8 cellular contexts compared by ENCODE assay signal in genomic region chr13:97433727-97434416, GRCh38. TPM values are rescaled to one million over a fixed set of nuclear protein-coding genes. Genes with fewer than 3 reads are reported as not detected.
A peak's percentile ranks its signal among the peaks of the same experiment; 100 is the strongest.
DNase-seq lines count a peak whose midpoint lies in the region; ATAC-seq and TF ChIP-seq lines count a peak whose summit lies in the region.

TSS of gene RAP2A (plus strand) at chr13:97434169. CDS start at chr13:97434471, 302 bp downstream.

- in situ Hi-C loops in GM23248 (cut with MboI) = no loop called here

- H3K4me3 Mint-ChIP-seq in naive thymus-derived CD8-positive, alpha-beta T cell = peak within 1 kb of the TSS; percentile 91 to 99 (median 96)
- peak within 1 kb of the TSS; percentile 91 to 93 for H3K4me3 Mint-ChIP-seq in stimulated activated naive B cell treated with anti-CD40 and anti-IgM and Interleukin-4, amounts not matched to agents 10 μg/mL and 1 μg/mL and 100 μg/mL, for 72 hours

- no peaks in the 10 kb centered on the region for H3K36me3 Mint-ChIP-seq in naive thymus-derived CD8-positive, alpha-beta T cell
- no peaks in the 10 kb centered on the region for H3K36me3 Mint-ChIP-seq in stimulated activated naive B cell treated with anti-CD40 and anti-IgM and Interleukin-4, amounts not matched to agents 10 μg/mL and 1 μg/mL and 100 μg/mL, for 72 hours

- H3K36me3 ChIP-seq in GM23248 (ENCODE audit: low read depth) (no peaks in the 10 kb centered on the region), fibroblast of lung (ENCODE audit: control insufficient read depth, insufficient read depth, low read length) (peaks cover 3% of the 10 kb centered on the region)

- no peaks in the 10 kb centered on the region for H3K9me2 ChIP-seq in GM23248 (ENCODE audit: insufficient read depth)

- peak within 1 kb of the TSS; percentile 100 for H3K27ac ChIP-seq in GM23248
- H3K27ac ChIP-seq in fibroblast of lung (ENCODE audit: insufficient read depth, low read length) = peak within 1 kb of the TSS; percentile 100

- H3K9me3 Mint-ChIP-seq in naive thymus-derived CD8-positive, alpha-beta T cell = no peaks in the 10 kb centered on the region
- no peaks in the 10 kb centered on the region for H3K9me3 Mint-ChIP-seq in stimulated activated naive B cell treated with anti-CD40 and anti-IgM and Interleukin-4, amounts not matched to agents 10 μg/mL and 1 μg/mL and 100 μg/mL, for 72 hours

- WGBS in GM23248 (ENCODE audit: low coverage in 1 of 2, low lambda C conversion rate in 2 of 2, missing lambda C conversion rate in 2 of 2), 2 experiments = 0 to 1% methylated on average over 23 to 80 of the region's 97 CpGs

- H3K4me1 ChIP-seq in GM23248 (ENCODE audit: insufficient read depth) (peaks cover 35% of the 10 kb centered on the region), fibroblast of lung (ENCODE audit: control insufficient read depth, extremely low read depth, insufficient read depth, low read length) (no peaks in the 10 kb centered on the region)

- H3F3A ChIP-seq in GM23248 (ENCODE audit: insufficient read depth) = peaks cover 11% of the 10 kb centered on the region; the same call in 1 of the 2 replicates

- peak; percentile 62 for ATAC-seq in naive thymus-derived CD8-positive, alpha-beta T cell
- peak; percentile 68 to 74 for ATAC-seq in stimulated activated naive B cell treated with anti-CD40 and anti-IgM and Interleukin-4, amounts not matched to agents 10 μg/mL and 1 μg/mL and 100 μg/mL, for 72 hours (replicated peaks)

- H3K27ac Mint-ChIP-seq in naive thymus-derived CD8-positive, alpha-beta T cell = peak within 1 kb of the TSS; percentile 94 to 100 (median 99)
- H3K27ac Mint-ChIP-seq in stimulated activated naive B cell treated with anti-CD40 and anti-IgM and Interleukin-4, amounts not matched to agents 10 μg/mL and 1 μg/mL and 100 μg/mL, for 72 hours = peak within 1 kb of the TSS; percentile 97

- H3K4me3 ChIP-seq in GM23248 (peak within 1 kb of the TSS; percentile 99), fibroblast of lung (replicated peaks in 1 of 4; ENCODE audit: control extremely low read depth in 1 of 4, insufficient read depth in 1 of 4, low read depth in 3 of 4, low read length in 4 of 4) (peak within 1 kb of the TSS; percentile 85 to 94 (median 91))

- peak within 1 kb of the TSS; percentile 100 for H3K9ac ChIP-seq in GM23248
- H3K9ac ChIP-seq in fibroblast of lung (ENCODE audit: insufficient read depth, low read length) = peak within 1 kb of the TSS; percentile 97

- H3K4me1 Mint-ChIP-seq in naive thymus-derived CD8-positive, alpha-beta T cell = peaks cover 14 to 40% (median 32%) of the 10 kb centered on the region in 4 donors
- peaks cover 8 to 19% of the 10 kb centered on the region in 2 donors for H3K4me1 Mint-ChIP-seq in stimulated activated naive B cell treated with anti-CD40 and anti-IgM and Interleukin-4, amounts not matched to agents 10 μg/mL and 1 μg/mL and 100 μg/mL, for 72 hours

- POLR2A ChIA-PET in naive thymus-derived CD8-positive, alpha-beta T cell (lab: Charles Lee) = interaction anchor here (0.7 to 1.9 kb wide), 15 partner anchors 26 to 1757 kb away, joined by 3 to 20 read pairs (median 4); partner anchors contain the start of genes DNAJC3 and MBNL2

- H3K9me3 ChIP-seq in GM23248 (ENCODE audit: low read depth) (no peaks in the 10 kb centered on the region), fibroblast of lung (ENCODE audit: control insufficient read depth, insufficient read depth, low read depth, low read length) (no peaks in the 10 kb centered on the region)

- TF ChIP-seq CTCF in fibroblast of lung (conservative IDR thresholded peaks at IDR 0.05 in 1 of 2, IDR thresholded peaks at IDR 0.05 in 1 of 2; ENCODE audit: low read depth in 1 of 2, low read length in 2 of 2) = no peak

- H4K20me1 ChIP-seq in GM23248 (ENCODE audit: insufficient read depth) (no peaks in the 10 kb centered on the region), fibroblast of lung (ENCODE audit: control insufficient read depth, extremely low read depth, insufficient read depth, low read length) (no peaks in the 10 kb centered on the region)

- DNase-seq in DMS79 (lab: John Stamatoyannopoulos, UW) (peak; percentile 85), GM23248 (peak; percentile 96), Kasumi-1 (lab: John Stamatoyannopoulos, UW) (peak; percentile 67 to 78), RPMI8226 (peak; percentile 85), fibroblast of lung (ENCODE audit: low read depth in 2 of 2) (peak; percentile 88 to 93)
- DNase-seq in activated T-helper 1 cell treated with anti-CD3 and anti-CD28 coated beads, Interleukin-2, amount 50 U/mL, for 16 hours (ENCODE audit: low read depth in 1 of 2, low spot score in 1 of 2) = peak; percentile 78 to 84
- peak; percentile 84 to 96 (median 90) for DNase-seq in naive thymus-derived CD8-positive, alpha-beta T cell
- peak; percentile 88 for DNase-seq in stimulated activated naive B cell treated with anti-CD40 and anti-IgM and Interleukin-4, amounts not matched to agents 10 μg/mL and 1 μg/mL and 100 μg/mL, for 72 hours

- peak within 1 kb of the TSS; percentile 97 for H2AFZ ChIP-seq in GM23248
- H2AFZ ChIP-seq in fibroblast of lung (ENCODE audit: low read length) = peak within 1 kb of the TSS; percentile 87

- peaks cover 44% of the 10 kb centered on the region for H3K79me2 ChIP-seq in GM23248 (ENCODE audit: insufficient read depth)
- peaks cover 35% of the 10 kb centered on the region for H3K79me2 ChIP-seq in fibroblast of lung (ENCODE audit: control insufficient read depth, insufficient read depth, low read length)

- H3K27me3 ChIP-seq in GM23248 (replicated peaks; ENCODE audit: insufficient read depth) = no peaks in the 10 kb centered on the region
- no peaks in the 10 kb centered on the region for H3K27me3 ChIP-seq in fibroblast of lung (ENCODE audit: control insufficient read depth, insufficient read depth, low read length)

- H3K27me3 Mint-ChIP-seq in naive thymus-derived CD8-positive, alpha-beta T cell = peaks cover 0 to 11% (median 3%) of the 10 kb centered on the region in 5 donors
- no peaks in the 10 kb centered on the region for H3K27me3 Mint-ChIP-seq in stimulated activated naive B cell treated with anti-CD40 and anti-IgM and Interleukin-4, amounts not matched to agents 10 μg/mL and 1 μg/mL and 100 μg/mL, for 72 hours

- H3K4me2 ChIP-seq in GM23248 (ENCODE audit: unreplicated experiment) (peak within 1 kb of the TSS; percentile 99), fibroblast of lung (ENCODE audit: extremely low read depth, insufficient read depth, low read length) (peak within 1 kb of the TSS; percentile 98)

RNA-seq across cellular contexts. Expression of gene RAP2A, which starts in this region (rescaled TPM):
- total RNA-seq in GM23248 (2014; rRNA removed; shearing (Covaris generic)) = 22.3 and 23.9 TPM in 2 replicates
- polyA plus RNA-seq in GM23248 (2016; fragmentation: Nextera tagmentation; extraction: Ambion mirVana) (3.4 and 3.8 TPM in 2 replicates), fibroblast of lung (14.8 and 31.4 TPM in 2 replicates)
- 29.8 and 35.0 TPM in 2 replicates for total RNA-seq in fibroblast of lung
- polyA plus RNA-seq in fibroblast of lung (2012) = 15.6 and 28.8 TPM in 2 replicates
- 25.7 and 41.0 TPM in 2 replicates for polyA minus RNA-seq in fibroblast of lung (ENCODE audit: low replicate concordance)
- total RNA-seq in naive thymus-derived CD8-positive, alpha-beta T cell = 10 to 100 TPM; 17.7 to 19.2 TPM
- polyA plus RNA-seq in naive thymus-derived CD8-positive, alpha-beta T cell = 1 to 10 TPM; 1.8 to 3.5 (median 3.3) TPM

Comparison
In these comparisons a context has a peak if more than half of its experiments do, and no peak if none do; other contexts are left out.
1. Peak in every context shown above with its lines: DNase-seq, ATAC-seq, H3K4me3 ChIP-seq and H3K27ac ChIP-seq.